Comparison of ENCODE assay signal across 20 cellular contexts in the genomic region with DNA sequence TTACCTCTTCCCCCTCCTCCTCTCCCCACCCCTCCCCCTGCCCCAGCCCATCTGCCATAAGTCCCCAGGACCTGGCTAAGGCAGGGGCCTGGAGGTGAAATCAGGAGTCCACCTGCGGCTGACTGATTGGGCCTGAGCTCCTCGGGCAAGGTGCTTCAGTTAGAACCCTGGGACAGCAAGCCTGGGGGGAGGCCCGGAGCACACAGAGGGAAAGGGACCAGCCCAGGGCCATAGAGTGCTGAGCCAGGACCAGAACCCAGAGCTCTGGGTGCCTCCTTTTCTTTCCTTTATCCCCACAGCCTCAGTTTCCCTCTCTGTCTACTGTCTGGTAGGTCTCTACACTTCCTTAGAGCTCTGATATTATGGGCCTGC. TPM values are rescaled to one million over a fixed set of nuclear protein-coding genes. Genes with fewer than 3 reads are reported as not detected.
DNase-seq lines count a peak whose midpoint lies in the region; ATAC-seq and FAIRE-seq lines count a peak whose summit lies in the region.
"Had no signal": no experiment of that assay in that cellular context is flagged by ENCODE, and none has a peak within 500 bp of the region (broad histone marks: within the 10 kb centered on the region; RNA-seq: fewer than 3 reads in every experiment).

No MANE protein-coding gene starts in this region.

- peaks cover 4% of the 10 kb centered on the region for H3K9me3 Mint-ChIP-seq in activated CD8-positive, alpha-beta memory T cell treated with anti-CD3 and anti-CD28 coated beads, Interleukin-2, amount 10 ng/mL, durations not matched to agents 7 days and 5 days (ENCODE audit: low read depth)
- H3K9me3 Mint-ChIP-seq in activated naive CD8-positive, alpha-beta T cell treated with anti-CD3 and anti-CD28 coated beads, Interleukin-2, amount 10 ng/mL, durations not matched to agents 7 days and 5 days, result peaks cover 3% of the 10 kb centered on the region
- peaks cover 12% of the 10 kb centered on the region for H3K9me3 Mint-ChIP-seq in stimulated activated effector memory CD8-positive, alpha-beta T cell treated with anti-CD3 and anti-CD28 coated beads, Interleukin-12 subunit alpha, Interleukin-12 subunit beta, amount 100 ng/mL, for 72 hours

- FAIRE-seq in frontal cortex (lab: Jason Lieb, UNC), result no peak
- FAIRE-seq: astrocyte, endothelial cell of umbilical vein, TTC549 had no signal

- no peak for DNase-seq in activated CD8-positive, alpha-beta memory T cell treated with anti-CD3 and anti-CD28 coated beads, Interleukin-2, amount 10 ng/mL, durations not matched to agents 7 days and 5 days
- DNase-seq in activated CD8-positive, alpha-beta memory T cell treated with anti-CD3 and anti-CD28 coated beads, Interleukin-2, amount 50 U/mL, for 4 hours, result no peak
- DNase-seq in activated naive CD8-positive, alpha-beta T cell treated with anti-CD3 and anti-CD28 coated beads, Interleukin-2, amount 10 ng/mL, durations not matched to agents 7 days and 5 days, result no peak
- no peak for DNase-seq in stimulated activated effector memory CD8-positive, alpha-beta T cell treated with anti-CD3 and anti-CD28 coated beads, Interleukin-12 subunit alpha, Interleukin-12 subunit beta, amount 100 ng/mL, for 72 hours (ENCODE audit: low spot score in 2 of 2)
- DNase-seq in NCI-H146 (lab: John Stamatoyannopoulos, UW) (no peak), frontal cortex (ENCODE audit: low spot score in 2 of 2) (no peak)
- DNase-seq: ACHN, NCI-H187 treated with DMSO at 0.1 percent for 48 hours, NCI-H524, PC-9 had no signal

- peaks cover 4% of the 10 kb centered on the region for H3K27me3 Mint-ChIP-seq in activated CD8-positive, alpha-beta memory T cell treated with anti-CD3 and anti-CD28 coated beads, Interleukin-2, amount 10 ng/mL, durations not matched to agents 7 days and 5 days
- H3K27me3 Mint-ChIP-seq in activated naive CD8-positive, alpha-beta T cell treated with anti-CD3 and anti-CD28 coated beads, Interleukin-2, amount 10 ng/mL, durations not matched to agents 7 days and 5 days, result peaks cover 3% of the 10 kb centered on the region

- POLR2A ChIA-PET in activated naive CD8-positive, alpha-beta T cell treated with anti-CD3 and anti-CD28 coated beads, Interleukin-2, amount 10 ng/mL, durations not matched to agents 7 days and 5 days (lab: Charles Lee), result interaction anchor here (1.0 kb wide), 2 partner anchors 9 to 36 kb away, joined by 3 to 4 read pairs; a partner anchor contains a TSS

- no peak overlapping the region for H3K4me3 Mint-ChIP-seq in activated CD8-positive, alpha-beta memory T cell treated with anti-CD3 and anti-CD28 coated beads, Interleukin-2, amount 10 ng/mL, durations not matched to agents 7 days and 5 days
- no peak overlapping the region for H3K4me3 Mint-ChIP-seq in activated naive CD8-positive, alpha-beta T cell treated with anti-CD3 and anti-CD28 coated beads, Interleukin-2, amount 10 ng/mL, durations not matched to agents 7 days and 5 days
- H3K4me3 Mint-ChIP-seq in stimulated activated effector memory CD8-positive, alpha-beta T cell treated with anti-CD3 and anti-CD28 coated beads, Interleukin-12 subunit alpha, Interleukin-12 subunit beta, amount 100 ng/mL, for 72 hours, result no peak overlapping the region
- H3K4me3 Mint-ChIP-seq: GM23338 had no signal

- CTCF ChIA-PET in activated CD8-positive, alpha-beta memory T cell treated with anti-CD3 and anti-CD28 coated beads, Interleukin-2, amount 10 ng/mL, durations not matched to agents 7 days and 5 days (lab: Charles Lee), result interaction anchor here (1.3 to 1.7 kb wide), 2 partner anchors 10 to 35 kb away, joined by 4 to 5 read pairs; no protein-coding TSS in a partner anchor

- peak overlapping the region; percentile 25 for H3K27ac ChIP-seq in KOPT-K1 (ENCODE audit: low read depth, low read length, poor library complexity, severe bottlenecking)
- H3K27ac ChIP-seq: coronary artery, foreskin keratinocyte, PC-9 had no signal

- peak overlapping the region; percentile 46 for H3K27ac Mint-ChIP-seq in activated CD8-positive, alpha-beta memory T cell treated with anti-CD3 and anti-CD28 coated beads, Interleukin-2, amount 10 ng/mL, durations not matched to agents 7 days and 5 days
- H3K27ac Mint-ChIP-seq in activated naive CD8-positive, alpha-beta T cell treated with anti-CD3 and anti-CD28 coated beads, Interleukin-2, amount 10 ng/mL, durations not matched to agents 7 days and 5 days, result peak overlapping the region; percentile 65
- peak overlapping the region; percentile 83 for H3K27ac Mint-ChIP-seq in stimulated activated effector memory CD8-positive, alpha-beta T cell treated with anti-CD3 and anti-CD28 coated beads, Interleukin-12 subunit alpha, Interleukin-12 subunit beta, amount 100 ng/mL, for 72 hours
- H3K27ac Mint-ChIP-seq: GM23338 had no signal

- H3K9me3 ChIP-seq in KOPT-K1 (ENCODE audit: insufficient read depth, low read length, poor library complexity, severe bottlenecking), result peaks cover 12% of the 10 kb centered on the region
- H3K9me3 ChIP-seq: prostate gland had no signal

- no peaks in the 10 kb centered on the region for H3K36me3 ChIP-seq in KOPT-K1 (ENCODE audit: insufficient read depth, low read length)
- H3K36me3 ChIP-seq: prostate gland had no signal

- ATAC-seq in activated CD8-positive, alpha-beta memory T cell treated with anti-CD3 and anti-CD28 coated beads, Interleukin-2, amount 10 ng/mL, durations not matched to agents 7 days and 5 days, result no peak
- ATAC-seq in activated naive CD8-positive, alpha-beta T cell treated with anti-CD3 and anti-CD28 coated beads, Interleukin-2, amount 10 ng/mL, durations not matched to agents 7 days and 5 days (ENCODE audit: low read depth), result peak; percentile 28
- peak; percentile 6 for ATAC-seq in stimulated activated effector memory CD8-positive, alpha-beta T cell treated with anti-CD3 and anti-CD28 coated beads, Interleukin-12 subunit alpha, Interleukin-12 subunit beta, amount 100 ng/mL, for 72 hours
- no peak for ATAC-seq in HG02763 (IDR thresholded peaks at IDR 0.05; ENCODE audit: unreplicated experiment)
- ATAC-seq: GM23338, left lobe of liver had no signal

- peaks cover 10% of the 10 kb centered on the region for H3K4me1 Mint-ChIP-seq in activated CD8-positive, alpha-beta memory T cell treated with anti-CD3 and anti-CD28 coated beads, Interleukin-2, amount 10 ng/mL, durations not matched to agents 7 days and 5 days
- peaks cover 15% of the 10 kb centered on the region for H3K4me1 Mint-ChIP-seq in activated naive CD8-positive, alpha-beta T cell treated with anti-CD3 and anti-CD28 coated beads, Interleukin-2, amount 10 ng/mL, durations not matched to agents 7 days and 5 days
- H3K4me1 Mint-ChIP-seq in stimulated activated effector memory CD8-positive, alpha-beta T cell treated with anti-CD3 and anti-CD28 coated beads, Interleukin-12 subunit alpha, Interleukin-12 subunit beta, amount 100 ng/mL, for 72 hours, result peaks cover 23% of the 10 kb centered on the region

- H3K36me3 Mint-ChIP-seq in activated CD8-positive, alpha-beta memory T cell treated with anti-CD3 and anti-CD28 coated beads, Interleukin-2, amount 10 ng/mL, durations not matched to agents 7 days and 5 days, result peaks cover 7% of the 10 kb centered on the region
- peaks cover 5% of the 10 kb centered on the region for H3K36me3 Mint-ChIP-seq in activated naive CD8-positive, alpha-beta T cell treated with anti-CD3 and anti-CD28 coated beads, Interleukin-2, amount 10 ng/mL, durations not matched to agents 7 days and 5 days
- H3K36me3 Mint-ChIP-seq in stimulated activated effector memory CD8-positive, alpha-beta T cell treated with anti-CD3 and anti-CD28 coated beads, Interleukin-12 subunit alpha, Interleukin-12 subunit beta, amount 100 ng/mL, for 72 hours, result no peaks in the 10 kb centered on the region

RNA-seq across cellular contexts. Expression of a gene that starts 35.7 kb away (rescaled TPM):
- total RNA-seq in activated CD8-positive, alpha-beta memory T cell treated with anti-CD3 and anti-CD28 coated beads, Interleukin-2, amount 10 ng/mL, durations not matched to agents 7 days and 5 days, result 10 to 100 TPM; 27.8 to 29.0 TPM
- 10 to 100 TPM; 33.6 to 39.5 TPM for total RNA-seq in activated naive CD8-positive, alpha-beta T cell treated with anti-CD3 and anti-CD28 coated beads, Interleukin-2, amount 10 ng/mL, durations not matched to agents 7 days and 5 days
- 15.5 TPM for total RNA-seq in frontal cortex

RNA-seq across cellular contexts. Expression of a gene that starts 46.7 kb away (rescaled TPM):
- total RNA-seq in activated CD8-positive, alpha-beta memory T cell treated with anti-CD3 and anti-CD28 coated beads, Interleukin-2, amount 10 ng/mL, durations not matched to agents 7 days and 5 days, result 10 to 100 TPM; 41.0 to 47.4 TPM
- total RNA-seq in activated naive CD8-positive, alpha-beta T cell treated with anti-CD3 and anti-CD28 coated beads, Interleukin-2, amount 10 ng/mL, durations not matched to agents 7 days and 5 days, result 10 to 100 TPM; 38.3 to 40.3 TPM
- total RNA-seq in frontal cortex, result 16.3 TPM

Comparison
In these comparisons a context has a peak if more than half of its experiments do, and no peak if none do; other contexts are left out.
1. ATAC-seq: peak in activated naive CD8-positive, alpha-beta T cell treated with anti-CD3 and anti-CD28 coated beads, Interleukin-2, amount 10 ng/mL, durations not matched to agents 7 days and 5 days (single experiment) and stimulated activated effector memory CD8-positive, alpha-beta T cell treated with anti-CD3 and anti-CD28 coated beads, Interleukin-12 subunit alpha, Interleukin-12 subunit beta, amount 100 ng/mL, for 72 hours (single experiment); none in activated CD8-positive, alpha-beta memory T cell treated with anti-CD3 and anti-CD28 coated beads, Interleukin-2, amount 10 ng/mL, durations not matched to agents 7 days and 5 days (single experiment) and HG02763 (single experiment).
2. Peak in every context shown above with its lines, with median percentiles within 50 percentile points of each other: H3K27ac Mint-ChIP-seq.